In genomic region chr17:4958102-4958501, GRCh38 we compare ENCODE assay signal across 21 cellular contexts.
"Had no signal": no experiment of that assay in that cellular context is flagged by ENCODE, and none has a peak within 500 bp of the region (broad histone marks: within the 10 kb centered on the region; RNA-seq: fewer than 3 reads in every experiment).

No MANE protein-coding gene starts in this region.

- DNase-seq: activated gamma-delta T cell treated with Interleukin-2 at 50 U/mL for 16 hours; activated T-cell treated with anti-CD3 and anti-CD28 coated beads, Interleukin-2, amount 50 U/mL, for 1 hour; aorta; effector memory CD4-positive, alpha-beta T cell; foreskin keratinocyte; kidney; nephron progenitor cell; sigmoid colon; stimulated activated CD4-positive, alpha-beta T cell treated with anti-CD3 and anti-CD28 coated beads, Interleukin-15, amount 100 ng/mL, for 24 hours; stomach; T1000; trophoblast cell; uterus had no signal

- H3K9me3 Mint-ChIP-seq: activated naive CD4-positive, alpha-beta T cell treated with anti-CD3 and anti-CD28 coated beads, Interleukin-2, amount 50 U/mL, for 72 hours; brain; central memory CD8-positive, alpha-beta T cell; memory B cell; nephron progenitor cell; stimulated activated memory B cell treated with anti-CD40 and anti-IgM and Interleukin-4, amounts not matched to agents 10 μg/mL and 1 μg/mL and 100 μg/mL, for 72 hours; WTC11 had no signal

- H3K27me3 Mint-ChIP-seq: central memory CD8-positive, alpha-beta T cell; memory B cell; stimulated activated memory B cell treated with anti-CD40 and anti-IgM and Interleukin-4, amounts not matched to agents 10 μg/mL and 1 μg/mL and 100 μg/mL, for 72 hours had no signal

- H3K9me3 ChIP-seq: sigmoid colon, stomach, uterus had no signal

- H3K9ac ChIP-seq: parathyroid adenoma had no signal

- H3K27ac ChIP-seq: foreskin keratinocyte, parathyroid adenoma, sigmoid colon, stomach, uterus had no signal

- H3K36me3 Mint-ChIP-seq: activated naive CD4-positive, alpha-beta T cell treated with anti-CD3 and anti-CD28 coated beads, Interleukin-2, amount 50 U/mL, for 72 hours had no signal

- H3K4me1 ChIP-seq: foreskin keratinocyte, sigmoid colon, stomach, uterus had no signal

- H3K36me3 ChIP-seq: uterus had no signal

- H3K4me3 ChIP-seq: sigmoid colon, smooth muscle cell, stomach, uterus had no signal

- H3K27me3 ChIP-seq: foreskin keratinocyte, sigmoid colon, stomach, uterus had no signal

- ATAC-seq: activated naive CD4-positive, alpha-beta T cell treated with anti-CD3 and anti-CD28 coated beads, Interleukin-2, amount 50 U/mL, for 72 hours; foreskin keratinocyte; stimulated activated memory B cell treated with anti-CD40 and anti-IgM and Interleukin-4, amounts not matched to agents 10 μg/mL and 1 μg/mL and 100 μg/mL, for 72 hours; WTC11 had no signal

- H3K4me2 ChIP-seq: smooth muscle cell had no signal

- H3K27ac Mint-ChIP-seq: memory B cell, WTC11 had no signal

- H3K4me3 Mint-ChIP-seq: brain; central memory CD8-positive, alpha-beta T cell; memory B cell; nephron progenitor cell; stimulated activated memory B cell treated with anti-CD40 and anti-IgM and Interleukin-4, amounts not matched to agents 10 μg/mL and 1 μg/mL and 100 μg/mL, for 72 hours; WTC11 had no signal
